Comparison of ENCODE assay signal across 1 cellular context in genomic region chr1:156421939-156422601, GRCh38.
TF ChIP-seq lines count a peak whose summit lies in the region.

No MANE protein-coding gene starts in this region.

TF ChIP-seq in IMR-90, 13 proteins besides CTCF, POLR2A, EP300 and RAD21 (continued from another document):
- TF ChIP-seq USF2 (IDR thresholded peaks at IDR 0.05; ENCODE audit: low read depth, low read length) (no peak), ELK1 (IDR thresholded peaks at IDR 0.05; ENCODE audit: borderline replicate concordance, low read depth, low read length) (no peak), SMC3 (IDR thresholded peaks at IDR 0.05; ENCODE audit: low read depth, low read length) (no peak), RCOR1 (IDR thresholded peaks at IDR 0.05; ENCODE audit: insufficient replicate concordance, low read length) (no peak), MAZ (IDR thresholded peaks at IDR 0.05; ENCODE audit: borderline replicate concordance, low read depth, low read length) (no peak), MXI1 (IDR thresholded peaks at IDR 0.05; ENCODE audit: borderline replicate concordance, low read depth, low read length) (no peak), BHLHE40 (IDR thresholded peaks at IDR 0.05; ENCODE audit: low read depth, low read length) (no peak)
